8 cellular contexts compared by ENCODE assay signal in genomic region chr6:44221291-44221960, GRCh38. TPM values are rescaled to one million over a fixed set of nuclear protein-coding genes. Genes with fewer than 3 reads are reported as not detected.
A peak's percentile ranks its signal among the peaks of the same experiment; 100 is the strongest.
DNase-seq lines count a peak whose midpoint lies in the region; ATAC-seq, FAIRE-seq and TF ChIP-seq lines count a peak whose summit lies in the region.

No MANE protein-coding gene starts in this region.

- no peak overlapping the region for H3K4me3 Mint-ChIP-seq in activated T-helper 1 cell treated with anti-CD3 and anti-CD28 coated beads, Interleukin-12 subunit alpha, Interleukin-12 subunit beta, Interleukin-2, Interleukin-4 antibody, amounts not matched to agents 30 ng/mL and 10 ng/mL and 1 ng/mL, durations not matched to agents 14 hours and 24 hours and 36 hours
- H3K4me3 Mint-ChIP-seq in neural crest cell, result peak overlapping the region; percentile 76

- peaks cover 2% of the 10 kb centered on the region for H3K36me3 Mint-ChIP-seq in activated T-helper 1 cell treated with anti-CD3 and anti-CD28 coated beads, Interleukin-12 subunit alpha, Interleukin-12 subunit beta, Interleukin-2, Interleukin-4 antibody, amounts not matched to agents 30 ng/mL and 10 ng/mL and 1 ng/mL, durations not matched to agents 14 hours and 24 hours and 36 hours (ENCODE audit: low read depth)
- no peaks in the 10 kb centered on the region for H3K36me3 Mint-ChIP-seq in neural crest cell (ENCODE audit: low read depth)

- peaks cover 38% of the 10 kb centered on the region for H3K4me1 ChIP-seq in BE2C

- intact Hi-C loops in activated T-helper 1 cell treated with anti-CD3 and anti-CD28 coated beads, Interleukin-12 subunit alpha, Interleukin-12 subunit beta, Interleukin-2, Interleukin-4 antibody, amounts not matched to agents 30 ng/mL and 10 ng/mL and 1 ng/mL, durations not matched to agents 14 hours and 24 hours and 36 hours (cut with micrococcal nuclease), result loop anchor here (5.0 kb wide), 1 partner anchor 449 kb away; the partner anchor contains the start of gene VEGFA

- H3K4me1 Mint-ChIP-seq in activated T-helper 1 cell treated with anti-CD3 and anti-CD28 coated beads, Interleukin-12 subunit alpha, Interleukin-12 subunit beta, Interleukin-2, Interleukin-4 antibody, amounts not matched to agents 30 ng/mL and 10 ng/mL and 1 ng/mL, durations not matched to agents 14 hours and 24 hours and 36 hours (ENCODE audit: low read depth), result peaks cover 43% of the 10 kb centered on the region
- peaks cover 58% of the 10 kb centered on the region for H3K4me1 Mint-ChIP-seq in neural crest cell

- no peaks in the 10 kb centered on the region for H3K27me3 ChIP-seq in BE2C

- H3K4me3 ChIP-seq in BE2C (ENCODE audit: low read depth, low read length) (peak overlapping the region; percentile 15), fibroblast of mammary gland (ENCODE audit: control insufficient read depth, low read depth, low read length) (no peak overlapping the region)

- peaks cover 11% of the 10 kb centered on the region for H3K27me3 Mint-ChIP-seq in activated T-helper 1 cell treated with anti-CD3 and anti-CD28 coated beads, Interleukin-12 subunit alpha, Interleukin-12 subunit beta, Interleukin-2, Interleukin-4 antibody, amounts not matched to agents 30 ng/mL and 10 ng/mL and 1 ng/mL, durations not matched to agents 14 hours and 24 hours and 36 hours (ENCODE audit: insufficient read depth)
- peaks cover 16% of the 10 kb centered on the region for H3K27me3 Mint-ChIP-seq in neural crest cell (ENCODE audit: low read depth)

- DNase-seq in BE2C, result peak; percentile 96
- DNase-seq in HuH-7.5 (ENCODE audit: low spot score), result peak; percentile 75
- DNase-seq in RCC 7860 (ENCODE audit: low spot score), result peak; percentile 63
- DNase-seq in activated T-helper 1 cell treated with anti-CD3 and anti-CD28 coated beads, Interleukin-12 subunit alpha, Interleukin-12 subunit beta, Interleukin-2, Interleukin-4 antibody, amounts not matched to agents 30 ng/mL and 10 ng/mL and 1 ng/mL, durations not matched to agents 14 hours and 24 hours and 36 hours (ENCODE audit: low spot score), result peak; percentile 68
- peak; percentile 76 for DNase-seq in fibroblast of mammary gland (ENCODE audit: low read depth)
- DNase-seq in neural crest cell (ENCODE audit: low read depth, low spot score), result peak; percentile 55
- peak; percentile 53 for DNase-seq in stromal cell of bone marrow (ENCODE audit: low read depth)

- peak; percentile 43 for ATAC-seq in GM19324 (IDR thresholded peaks at IDR 0.05; ENCODE audit: low FRiP score, unreplicated experiment)

- TF ChIP-seq CTCF in BE2C (IDR thresholded peaks at IDR 0.05; ENCODE audit: low read depth, low read length), result peak; percentile 82
- peak; percentile 82 for TF ChIP-seq CTCF in fibroblast of mammary gland (conservative IDR thresholded peaks at IDR 0.05; ENCODE audit: control insufficient read depth, insufficient read depth, low read depth, low read length)
- TF ChIP-seq CTCF in neural crest cell (conservative IDR thresholded peaks at IDR 0.05), result peak; percentile 70

- peak overlapping the region; percentile 52 for H3K27ac Mint-ChIP-seq in activated T-helper 1 cell treated with anti-CD3 and anti-CD28 coated beads, Interleukin-12 subunit alpha, Interleukin-12 subunit beta, Interleukin-2, Interleukin-4 antibody, amounts not matched to agents 30 ng/mL and 10 ng/mL and 1 ng/mL, durations not matched to agents 14 hours and 24 hours and 36 hours
- H3K27ac Mint-ChIP-seq in neural crest cell (ENCODE audit: unreplicated experiment), result no peak overlapping the region

- no peaks in the 10 kb centered on the region; the same call in 1 of the 2 replicates for H3K36me3 ChIP-seq in BE2C

- FAIRE-seq in RCC 7860 (lab: Jason Lieb, UNC), result no peak

- no peaks in the 10 kb centered on the region for H3K9me3 Mint-ChIP-seq in activated T-helper 1 cell treated with anti-CD3 and anti-CD28 coated beads, Interleukin-12 subunit alpha, Interleukin-12 subunit beta, Interleukin-2, Interleukin-4 antibody, amounts not matched to agents 30 ng/mL and 10 ng/mL and 1 ng/mL, durations not matched to agents 14 hours and 24 hours and 36 hours
- H3K9me3 Mint-ChIP-seq in neural crest cell, result no peaks in the 10 kb centered on the region

- H3K9me3 ChIP-seq in BE2C, result no peaks in the 10 kb centered on the region

RNA-seq across cellular contexts. Expression of gene SLC29A1, which starts 2.0 kb away (rescaled TPM):
- polyA plus RNA-seq in BE2C (2012; ENCODE audit: insufficient read depth, insufficient read length, low read depth), result 184 TPM
- total RNA-seq in activated T-helper 1 cell treated with anti-CD3 and anti-CD28 coated beads, Interleukin-12 subunit alpha, Interleukin-12 subunit beta, Interleukin-2, Interleukin-4 antibody, amounts not matched to agents 30 ng/mL and 10 ng/mL and 1 ng/mL, durations not matched to agents 14 hours and 24 hours and 36 hours, result 121 and 122 TPM in 2 replicates
- 54.8 and 55.0 TPM in 2 replicates for total RNA-seq in neural crest cell

RNA-seq across cellular contexts. Expression of gene MYMX, which starts 4.7 kb away (rescaled TPM):
- polyA plus RNA-seq in BE2C (2012; ENCODE audit: insufficient read depth, insufficient read length, low read depth), result 5.1 TPM
- total RNA-seq in activated T-helper 1 cell treated with anti-CD3 and anti-CD28 coated beads, Interleukin-12 subunit alpha, Interleukin-12 subunit beta, Interleukin-2, Interleukin-4 antibody, amounts not matched to agents 30 ng/mL and 10 ng/mL and 1 ng/mL, durations not matched to agents 14 hours and 24 hours and 36 hours, result not detected in 2 replicates
- total RNA-seq in neural crest cell, result not detected in 2 replicates

RNA-seq across cellular contexts. Expression of gene HSP90AB1, which starts 25.5 kb away (rescaled TPM):
- polyA plus RNA-seq in BE2C (2012; ENCODE audit: insufficient read depth, insufficient read length, low read depth), result 666 TPM
- total RNA-seq in activated T-helper 1 cell treated with anti-CD3 and anti-CD28 coated beads, Interleukin-12 subunit alpha, Interleukin-12 subunit beta, Interleukin-2, Interleukin-4 antibody, amounts not matched to agents 30 ng/mL and 10 ng/mL and 1 ng/mL, durations not matched to agents 14 hours and 24 hours and 36 hours, result 2,065 and 2,095 TPM in 2 replicates
- 1,508 and 1,541 TPM in 2 replicates for total RNA-seq in neural crest cell

RNA-seq across cellular contexts. Expression of gene SLC35B2, which starts 35.9 kb away (rescaled TPM):
- polyA plus RNA-seq in BE2C (2012; ENCODE audit: insufficient read depth, insufficient read length, low read depth), result 111 TPM
- total RNA-seq in activated T-helper 1 cell treated with anti-CD3 and anti-CD28 coated beads, Interleukin-12 subunit alpha, Interleukin-12 subunit beta, Interleukin-2, Interleukin-4 antibody, amounts not matched to agents 30 ng/mL and 10 ng/mL and 1 ng/mL, durations not matched to agents 14 hours and 24 hours and 36 hours, result 29.2 and 30.1 TPM in 2 replicates
- 70.5 and 77.7 TPM in 2 replicates for total RNA-seq in neural crest cell

RNA-seq across cellular contexts. Expression of gene NFKBIE, which starts 43.9 kb away (rescaled TPM):
- 26.2 TPM for polyA plus RNA-seq in BE2C (2012; ENCODE audit: insufficient read depth, insufficient read length, low read depth)
- 23.2 and 29.0 TPM in 2 replicates for total RNA-seq in activated T-helper 1 cell treated with anti-CD3 and anti-CD28 coated beads, Interleukin-12 subunit alpha, Interleukin-12 subunit beta, Interleukin-2, Interleukin-4 antibody, amounts not matched to agents 30 ng/mL and 10 ng/mL and 1 ng/mL, durations not matched to agents 14 hours and 24 hours and 36 hours
- 16.1 and 20.2 TPM in 2 replicates for total RNA-seq in neural crest cell
